ENCODE assay signal across 8 cellular contexts in genomic region chr5:92265804-92266203, GRCh38.
"Had no signal": no experiment of that assay in that cellular context is flagged by ENCODE, and none has a peak within 500 bp of the region (broad histone marks: within the 10 kb centered on the region; RNA-seq: fewer than 3 reads in every experiment).

No MANE protein-coding gene starts in this region.

- H3K4me3 Mint-ChIP-seq: IgD-negative memory B cell had no signal

- H3K27ac Mint-ChIP-seq: IgD-negative memory B cell had no signal

- ATAC-seq: K562 had no signal

- FAIRE-seq: HTR-8/SVneo, K562 had no signal

- H3K4me2 ChIP-seq: KMS-11 had no signal

- H3K9ac ChIP-seq: KMS-11 had no signal

- H3K4me3 ChIP-seq: K562 had no signal

- H3K27ac ChIP-seq: HL-60, KMS-11 had no signal

- H3K4me1 Mint-ChIP-seq: IgD-negative memory B cell had no signal

- DNase-seq: IMR-90, KBM-7, KG1 had no signal
